26 cellular contexts compared by ENCODE assay signal in genomic region chr5:41252036-41252435, GRCh38. TPM values are rescaled to one million over a fixed set of nuclear protein-coding genes. Genes with fewer than 3 reads are reported as not detected.
"Had no signal": no experiment of that assay in that cellular context is flagged by ENCODE, and none has a peak within 500 bp of the region (broad histone marks: within the 10 kb centered on the region; RNA-seq: fewer than 3 reads in every experiment).

No MANE protein-coding gene starts in this region.

- DNase-seq: activated CD4-positive, alpha-beta T cell treated with anti-CD3 and anti-CD28 coated beads for 1 hour; activated CD4-positive, alpha-beta T cell treated with anti-CD3 and anti-CD28 coated beads, Interleukin-2, amount 50 U/mL, for 1 hour; activated CD8-positive, alpha-beta T cell treated with anti-CD3 and anti-CD28 coated beads, Interleukin-2, amount 10 ng/mL, durations not matched to agents 7 days and 5 days; activated gamma-delta T cell treated with Interleukin-2 at 50 U/mL for 16 hours; activated T-cell treated with anti-CD3 and anti-CD28 coated beads, Interleukin-2, amount 50 U/mL, for 1 hour; adrenal gland; dermis blood vessel endothelial cell; effector CD8-positive, alpha-beta T cell; left ventricle myocardium superior; midbrain; natural killer cell; retina; stimulated activated CD4-positive, alpha-beta T cell treated with anti-CD3 and anti-CD28 coated beads, Interleukin-2, amount 100 ng/mL, for 48 hours; stimulated activated naive CD4-positive, alpha-beta T cell; T-cell had no signal

- ATAC-seq: activated CD8-positive, alpha-beta T cell treated with anti-CD3 and anti-CD28 coated beads, Interleukin-2, amount 10 ng/mL, durations not matched to agents 7 days and 5 days; activated naive CD4-positive, alpha-beta T cell treated with anti-CD3 and anti-CD28 coated beads, Interleukin-2, amount 50 U/mL, for 72 hours; left ventricle myocardium superior; natural killer cell; T-cell had no signal

- H3K4me3 ChIP-seq: adrenal gland, ascending aorta, cardiac muscle cell, hepatocyte, thoracic aorta, vagina had no signal

- H3K9me3 Mint-ChIP-seq: T-helper 2 cell treated with Interferon-gamma antibody and Interleukin-4, amounts not matched to agents 5 μg/mL and 100 μg/mL, for 36 hours had no signal

- H3K27me3 Mint-ChIP-seq: progenitor cell of endocrine pancreas, T-cell, type B pancreatic cell had no signal

- H3K4me3 Mint-ChIP-seq: activated CD8-positive, alpha-beta T cell treated with anti-CD3 and anti-CD28 coated beads, Interleukin-2, amount 10 ng/mL, durations not matched to agents 7 days and 5 days; natural killer cell; T-cell; T-helper 2 cell treated with Interferon-gamma antibody and Interleukin-4, amounts not matched to agents 5 μg/mL and 100 μg/mL, for 36 hours; type B pancreatic cell had no signal

- H3K27ac Mint-ChIP-seq: activated CD8-positive, alpha-beta T cell treated with anti-CD3 and anti-CD28 coated beads, Interleukin-2, amount 10 ng/mL, durations not matched to agents 7 days and 5 days; activated naive CD4-positive, alpha-beta T cell treated with anti-CD3 and anti-CD28 coated beads, Interleukin-2, amount 50 U/mL, for 72 hours; natural killer cell; progenitor cell of endocrine pancreas; T-cell; T-helper 2 cell treated with Interferon-gamma antibody and Interleukin-4, amounts not matched to agents 5 μg/mL and 100 μg/mL, for 36 hours; type B pancreatic cell had no signal

- H3K4me1 Mint-ChIP-seq: natural killer cell, T-cell had no signal

- H3K36me3 Mint-ChIP-seq: activated naive CD4-positive, alpha-beta T cell treated with anti-CD3 and anti-CD28 coated beads, Interleukin-2, amount 50 U/mL, for 72 hours; natural killer cell; T-cell; type B pancreatic cell had no signal

RNA-seq across cellular contexts. Expression of gene C6, which starts 38.7 kb away (rescaled TPM):
- total RNA-seq: activated CD8-positive, alpha-beta T cell treated with anti-CD3 and anti-CD28 coated beads, Interleukin-2, amount 10 ng/mL, durations not matched to agents 7 days and 5 days; activated naive CD4-positive, alpha-beta T cell treated with anti-CD3 and anti-CD28 coated beads, Interleukin-2, amount 50 U/mL, for 72 hours; dermis blood vessel endothelial cell; fibroblast of villous mesenchyme; glomerular endothelial cell; natural killer cell had no signal
